ENCODE assay signal across 16 cellular contexts in the genomic region with DNA sequence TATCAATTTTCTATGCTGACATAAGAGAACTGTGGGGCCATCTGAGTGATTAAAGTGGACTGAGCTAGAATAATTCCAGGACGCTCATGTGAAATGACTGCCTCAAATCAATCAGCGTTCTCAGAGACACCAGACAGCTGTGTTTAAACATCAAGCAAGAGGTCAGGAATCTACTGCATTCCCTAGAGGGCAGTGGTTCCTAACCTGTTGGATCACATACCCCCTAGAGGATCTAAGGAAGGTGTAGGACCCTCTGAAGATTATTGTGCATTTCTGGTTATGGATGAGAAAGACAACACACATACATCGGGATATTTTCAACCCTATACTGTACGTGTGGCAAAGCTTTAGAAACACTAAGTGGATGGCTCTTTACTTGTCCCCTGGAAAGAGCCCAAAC. TPM values are rescaled to one million over a fixed set of nuclear protein-coding genes. Genes with fewer than 3 reads are reported as not detected.
"Had no signal": no experiment of that assay in that cellular context is flagged by ENCODE, and none has a peak within 500 bp of the region (broad histone marks: within the 10 kb centered on the region; RNA-seq: fewer than 3 reads in every experiment).

No MANE protein-coding gene starts in this region.

- H3K36me3 ChIP-seq: gastrocnemius medialis, prostate gland, right lobe of liver, suprapubic skin, upper lobe of left lung had no signal

- H3K27ac ChIP-seq: gastrocnemius medialis, prostate gland, right lobe of liver, suprapubic skin, upper lobe of left lung had no signal

- H3K27ac Mint-ChIP-seq: activated naive CD8-positive, alpha-beta T cell treated with anti-CD3 and anti-CD28 coated beads, Interleukin-2, amount 50 U/mL, for 24 hours; stimulated activated naive CD8-positive, alpha-beta T cell treated with anti-CD3 and anti-CD28 coated beads, Interleukin-15, Interleukin-2, amounts not matched to agents 100 ng/mL and 50 ng/mL, for 24 hours; T-helper 2 cell treated with Interferon-gamma antibody and Interleukin-4, amounts not matched to agents 5 μg/mL and 100 μg/mL, for 36 hours had no signal

- DNase-seq: activated CD4-positive, alpha-beta T cell treated with anti-CD3 and anti-CD28 coated beads, Interleukin-2, amount 50 U/mL, for 1 hour; activated CD8-positive, alpha-beta memory T cell treated with anti-CD3 and anti-CD28 coated beads for 24 hours; activated naive CD4-positive, alpha-beta T cell; activated naive CD8-positive, alpha-beta T cell treated with anti-CD3 and anti-CD28 coated beads, Interleukin-2, amount 50 U/mL, for 24 hours; aorta; cerebellar nuclear complex; effector CD8-positive, alpha-beta T cell; gastrocnemius medialis; occipital lobe; right lobe of liver; upper lobe of left lung had no signal

- H3K4me3 ChIP-seq: gastrocnemius medialis, prostate gland, right lobe of liver, suprapubic skin, upper lobe of left lung had no signal

- H3K27me3 ChIP-seq: gastrocnemius medialis, right lobe of liver, suprapubic skin, upper lobe of left lung had no signal

- H3K9me3 Mint-ChIP-seq: activated naive CD8-positive, alpha-beta T cell treated with anti-CD3 and anti-CD28 coated beads, Interleukin-2, amount 50 U/mL, for 24 hours; nephron; T-helper 2 cell treated with Interferon-gamma antibody and Interleukin-4, amounts not matched to agents 5 μg/mL and 100 μg/mL, for 36 hours had no signal

- H3K9me3 ChIP-seq: gastrocnemius medialis, prostate gland, right lobe of liver, suprapubic skin, upper lobe of left lung had no signal

- H3K4me3 Mint-ChIP-seq: activated naive CD8-positive, alpha-beta T cell treated with anti-CD3 and anti-CD28 coated beads, Interleukin-2, amount 50 U/mL, for 24 hours; nephron; stimulated activated naive CD8-positive, alpha-beta T cell treated with anti-CD3 and anti-CD28 coated beads, Interleukin-15, Interleukin-2, amounts not matched to agents 100 ng/mL and 50 ng/mL, for 24 hours; T-helper 2 cell treated with Interferon-gamma antibody and Interleukin-4, amounts not matched to agents 5 μg/mL and 100 μg/mL, for 36 hours had no signal

- H3K4me1 Mint-ChIP-seq: activated naive CD8-positive, alpha-beta T cell treated with anti-CD3 and anti-CD28 coated beads, Interleukin-2, amount 50 U/mL, for 24 hours; nephron had no signal

- H3K4me1 ChIP-seq: gastrocnemius medialis, prostate gland, right lobe of liver, suprapubic skin, upper lobe of left lung had no signal

- H3K27me3 Mint-ChIP-seq: activated naive CD8-positive, alpha-beta T cell treated with anti-CD3 and anti-CD28 coated beads, Interleukin-2, amount 50 U/mL, for 24 hours had no signal

RNA-seq across cellular contexts. Expression of a gene that starts 51.8 kb away (rescaled TPM):
- polyA plus RNA-seq: aorta had no signal
